Comparison of ENCODE assay signal across 14 cellular contexts in genomic region chr9:109771084-109771483, GRCh38. TPM values are rescaled to one million over a fixed set of nuclear protein-coding genes. Genes with fewer than 3 reads are reported as not detected.
A peak's percentile ranks its signal among the peaks of the same experiment; 100 is the strongest.
DNase-seq lines count a peak whose midpoint lies in the region; FAIRE-seq and TF ChIP-seq lines count a peak whose summit lies in the region.
"Had no signal": no experiment of that assay in that cellular context is flagged by ENCODE, and none has a peak within 500 bp of the region (broad histone marks: within the 10 kb centered on the region; RNA-seq: fewer than 3 reads in every experiment).

No MANE protein-coding gene starts in this region.

- CTCF ChIA-PET in H1 (lab: Charles Lee; ENCODE audit: partially characterized antibody) = interaction anchor here (1.0 to 2.4 kb wide), 3 partner anchors 20 to 98 kb away, joined by 3 to 8 read pairs (median 3); no protein-coding TSS in a partner anchor

- H3K23ac ChIP-seq in H1 (ENCODE audit: insufficient read length) = no peak overlapping the region

- no peak; a peak in 1 of 3 replicates for TF ChIP-seq EP300 in H1 (IDR thresholded peaks at IDR 0.05; ENCODE audit: borderline replicate concordance in 1 of 2, low read depth in 2 of 2, low read length in 2 of 2)

- POLR2A ChIA-PET in H1 (lab: Charles Lee; ENCODE audit: partially characterized antibody) = interaction anchor here (1.0 to 1.3 kb wide), 2 partner anchors 9 to 10 kb away, joined by 3 to 6 read pairs; partner anchors contain the start of gene PALM2AKAP2

- H3K79me2 ChIP-seq in H1 (ENCODE audit: control insufficient read depth in 1 of 2, insufficient read depth in 2 of 2, low read length in 2 of 2) = no peaks in the 10 kb centered on the region

- H2BK15ac ChIP-seq in H1 (ENCODE audit: low read length) = no peak overlapping the region

- no peak overlapping the region for H3K14ac ChIP-seq in H1 (ENCODE audit: insufficient read length)

- H2AK5ac ChIP-seq in H1 (ENCODE audit: low read depth, low read length) = 0 out of 2 replicates have a peak overlapping the region, but pooled peaks have one; percentile 15

- H4K20me1 ChIP-seq in H1 (replicated peaks in 1 of 2; ENCODE audit: control insufficient read depth in 1 of 2, insufficient read depth in 2 of 2, low read length in 2 of 2) = no peaks in the 10 kb centered on the region

- H4K91ac ChIP-seq in H1 (replicated peaks; ENCODE audit: insufficient read length, low read length) = no peak overlapping the region

- H3K18ac ChIP-seq in H1 (ENCODE audit: extremely low read depth, low read length) = peak overlapping the region; percentile 40; the same call in 1 of the 2 replicates

- no peak overlapping the region for H3K56ac ChIP-seq in H1 (replicated peaks; ENCODE audit: insufficient read length, low read depth, low read length)

- TF ChIP-seq CTCF in AG10803 (conservative IDR thresholded peaks at IDR 0.05; ENCODE audit: low read length) (no peak), H1 (IDR thresholded peaks at IDR 0.05; ENCODE audit: control extremely low read depth in 1 of 3, insufficient read depth in 1 of 3, low read depth in 1 of 3, low read length in 3 of 3) (no peak)

- H2BK20ac ChIP-seq in H1 (ENCODE audit: low read length) = no peak overlapping the region

- no peaks in the 10 kb centered on the region for H3K79me1 ChIP-seq in H1 (ENCODE audit: low read depth, low read length)

- H3K4me2 ChIP-seq in H1 (ENCODE audit: insufficient read depth in 1 of 2, low read depth in 2 of 2, low read length in 2 of 2) = 0 out of 4 replicates have a peak overlapping the region, but pooled peaks of 1 of the 2 experiments have one; percentile 6

- no peak for TF ChIP-seq RAD21 in H1 (IDR thresholded peaks at IDR 0.05 in 1 of 2, conservative IDR thresholded peaks at IDR 0.05 in 1 of 2; ENCODE audit: low read depth in 2 of 2, low read length in 2 of 2)

- peak; percentile 95 for DNase-seq in AG10803 (ENCODE audit: low read depth)
- peak; percentile 88 for DNase-seq in LHCN-M2 (ENCODE audit: low read depth)
- peak in 1 of 2 experiments; percentile 63 for DNase-seq in H1 (ENCODE audit: low read depth in 1 of 2, low spot score in 2 of 2)
- DNase-seq in NCI-H1930 (lab: John Stamatoyannopoulos, UW) = no peak
- no peak for DNase-seq in 8988T
- no peak for DNase-seq in DMS 273 (lab: John Stamatoyannopoulos, UW; ENCODE audit: unreplicated experiment)
- DNase-seq in anterior cingulate cortex (lab: John Stamatoyannopoulos, UW) = no peak
- DNase-seq: CD4-positive, CD25-positive, alpha-beta regulatory T cell; natural killer cell; NCI-H2107; stimulated activated CD4-positive, alpha-beta T cell treated with anti-CD3 and anti-CD28 coated beads, Interleukin-15, amount 100 ng/mL, for 24 hours had no signal

- H3K9ac ChIP-seq in H1 (replicated peaks in 1 of 4; ENCODE audit: extremely low read depth in 1 of 4, low read depth in 3 of 4, low read length in 3 of 4) = no peak overlapping the region

- H3K9me3 ChIP-seq in H1 (ENCODE audit: insufficient read depth in 2 of 2, low read depth in 1 of 2, low read length in 1 of 2) (no peaks in the 10 kb centered on the region), mesodermal cell (ENCODE audit: control insufficient read depth, low read length) (no peaks in the 10 kb centered on the region)
- H3K9me3 ChIP-seq: vagina had no signal

- H2BK12ac ChIP-seq in H1 (ENCODE audit: low read depth, low read length) = no peak overlapping the region

- H4K5ac ChIP-seq in H1 (ENCODE audit: insufficient read length, low read depth, low read length) = no peak overlapping the region

- no peak overlapping the region for H3K4ac ChIP-seq in H1 (replicated peaks; ENCODE audit: insufficient read length, low read depth, low read length)

- peaks cover 3% of the 10 kb centered on the region; the same call in 1 of the 2 replicates for H3K23me2 ChIP-seq in H1 (ENCODE audit: low read depth, low read length)

- H2BK120ac ChIP-seq in H1 (replicated peaks; ENCODE audit: low read depth, low read length) = no peak overlapping the region

- H2BK5ac ChIP-seq in H1 (ENCODE audit: low read depth, low read length) = no peak overlapping the region

- H3K27ac ChIP-seq in H1 (ENCODE audit: low read depth, low read length) = no peak overlapping the region
- peak overlapping the region; percentile 90 for H3K27ac ChIP-seq in mesodermal cell (ENCODE audit: low read depth, low read length, severe bottlenecking)
- H3K27ac ChIP-seq: vagina had no signal

- no peaks in the 10 kb centered on the region; a peak in 1 of 7 replicates for H3K27me3 ChIP-seq in H1 (replicated peaks in 1 of 4; ENCODE audit: control insufficient read depth in 3 of 4, extremely low read depth in 1 of 4, insufficient read depth in 3 of 4, low read length in 3 of 4)
- H3K27me3 ChIP-seq: vagina had no signal

- H3K36me3 ChIP-seq in H1 (ENCODE audit: control insufficient read depth in 2 of 4, insufficient read depth in 4 of 4, low read length in 3 of 4) = no peaks in the 10 kb centered on the region
- no peaks in the 10 kb centered on the region for H3K36me3 ChIP-seq in mesodermal cell (ENCODE audit: control insufficient read depth, insufficient read depth, low read length)
- H3K36me3 ChIP-seq: vagina had no signal

- H3K4me3 ChIP-seq in AG10803 (ENCODE audit: low read length) = no peak overlapping the region
- no peak overlapping the region for H3K4me3 ChIP-seq in H1 (ENCODE audit: extremely low read depth in 1 of 4, insufficient read depth in 2 of 4, low read depth in 3 of 4, low read length in 4 of 4)
- H3K4me3 ChIP-seq in mesodermal cell (ENCODE audit: extremely low read depth, insufficient read depth, low read length, poor library complexity, severe bottlenecking) = no peak overlapping the region
- H3K4me3 ChIP-seq: K562, vagina had no signal

- FAIRE-seq in H1 (lab: Jason Lieb, UNC) = no peak
- FAIRE-seq: K562 had no signal

- H4K8ac ChIP-seq in H1 (ENCODE audit: extremely low read depth, insufficient read depth, low read length) = no peak overlapping the region

- no peak for TF ChIP-seq POLR2A in H1 (IDR thresholded peaks at IDR 0.05; ENCODE audit: control extremely low read depth in 1 of 2, low read depth in 2 of 2, low read length in 2 of 2)

- H3K4me1 ChIP-seq in H1 (replicated peaks in 1 of 4; ENCODE audit: control insufficient read depth in 3 of 4, insufficient read depth in 4 of 4, low read length in 3 of 4) = peaks cover 4 to 20% (median 12%) of the 10 kb centered on the region in 4 experiments
- peaks cover 39% of the 10 kb centered on the region for H3K4me1 ChIP-seq in mesodermal cell (ENCODE audit: control insufficient read depth, insufficient read depth, low read length, poor library complexity, severe bottlenecking)
- H3K4me1 ChIP-seq: vagina had no signal

- WGBS in H1 (ENCODE audit: extremely low coverage in 1 of 2, insufficient coverage in 1 of 2, insufficient read length in 1 of 2, insufficient replicate concordance in 2 of 2, low coverage in 1 of 2, low lambda C conversion rate in 2 of 2, missing lambda C conversion rate in 1 of 2), 2 experiments = 54% methylated on average over 2 of the region's 2 CpGs; no CpG with 5 or more reads in 1 of the 2 experiments
- WGBS in mesodermal cell (ENCODE audit: insufficient coverage in 2 of 2), 2 experiments = 11 to 47% methylated on average over 1 to 2 of the region's 2 CpGs

- no peak overlapping the region for H2AFZ ChIP-seq in H1 (ENCODE audit: low read length)

TF ChIP-seq in H1, 55 proteins besides CTCF, POLR2A, EP300 and RAD21:
- TF ChIP-seq, protein P1, sequence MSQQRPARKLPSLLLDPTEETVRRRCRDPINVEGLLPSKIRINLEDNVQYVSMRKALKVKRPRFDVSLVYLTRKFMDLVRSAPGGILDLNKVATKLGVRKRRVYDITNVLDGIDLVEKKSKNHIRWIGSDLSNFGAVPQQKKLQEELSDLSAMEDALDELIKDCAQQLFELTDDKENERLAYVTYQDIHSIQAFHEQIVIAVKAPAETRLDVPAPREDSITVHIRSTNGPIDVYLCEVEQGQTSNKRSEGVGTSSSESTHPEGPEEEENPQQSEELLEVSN (IDR thresholded peaks at IDR 0.05) = no peak
- TF ChIP-seq SRF (IDR thresholded peaks at IDR 0.05; ENCODE audit: low read depth, low read length) = peak; percentile 58; the same call in 1 of the 2 replicates
- no peak for TF ChIP-seq ZNF274 (IDR thresholded peaks at IDR 0.05; ENCODE audit: borderline replicate concordance, extremely low read depth, low read length)
- no peak for TF ChIP-seq KDM1A (IDR thresholded peaks at IDR 0.05; ENCODE audit: borderline replicate concordance, low read length)
- TF ChIP-seq TEAD4 (IDR thresholded peaks at IDR 0.05; ENCODE audit: low read depth, low read length) = peak; percentile 92
- TF ChIP-seq CHD1 (IDR thresholded peaks at IDR 0.05; ENCODE audit: low read depth, low read length) = no peak
- no peak for TF ChIP-seq RBBP5 (IDR thresholded peaks at IDR 0.05; ENCODE audit: borderline replicate concordance, low read depth, low read length)
- 0 out of 2 replicates have a peak, but pooled peaks have one; percentile 20 for TF ChIP-seq SP1 (IDR thresholded peaks at IDR 0.05; ENCODE audit: low read depth, low read length)
- 0 out of 2 replicates have a peak, but pooled peaks have one; percentile 20 for TF ChIP-seq MAFK (IDR thresholded peaks at IDR 0.05; ENCODE audit: low read depth, low read length)
- TF ChIP-seq MAX (IDR thresholded peaks at IDR 0.05) = no peak
- TF ChIP-seq EGR1 (IDR thresholded peaks at IDR 0.05; ENCODE audit: borderline replicate concordance, low read depth, low read length) = no peak
TF ChIP-seq in H1: peak in this region for 4.

RNA-seq across cellular contexts. Expression of gene PALM2AKAP2, which starts 8.9 kb away (rescaled TPM):
- 15.8 and 16.5 TPM in 2 replicates for total RNA-seq in LHCN-M2 (2014; rRNA removed)
- polyA plus RNA-seq in LHCN-M2 (2012) = 10.6 TPM
- 11.8 and 20.5 TPM in 2 replicates for total RNA-seq in H1 (2021; fragmentation: NEBNext Ultra II Directional; extraction: Animal tissue kit (Norgen Biotek cat#: 25700))
- 0.38 and 0.85 TPM in 2 replicates for polyA plus RNA-seq in H1 (2011; rRNA removed)
- 1.5 TPM for polyA plus RNA-seq in H1 (2011; cell fraction: cytosol; rRNA removed)
- 2.2 TPM for polyA plus RNA-seq in H1 (2011; cell fraction: nucleus; rRNA removed)
- polyA plus RNA-seq in H1 (2012, experiment 1 of 2) = 3.1 to 5.2 TPM (median 3.5 TPM) in 4 replicates
- 0.20 TPM for polyA plus RNA-seq in H1 (2012, experiment 2 of 2)
- polyA plus RNA-seq in H1 (2013, experiment 1 of 2) = 4.2 TPM
- polyA plus RNA-seq in H1 (2013, experiment 2 of 2) = 4.7 TPM
- 2.1 and 2.5 TPM in 2 replicates for polyA minus RNA-seq in H1 (2011; rRNA and poly(A)+ RNA removed)
- 3.1 TPM for polyA minus RNA-seq in H1 (2011; cell fraction: cytosol; rRNA and poly(A)+ RNA removed)
- 1.5 TPM for polyA minus RNA-seq in H1 (2011; cell fraction: nucleus; rRNA and poly(A)+ RNA removed)
- polyA plus RNA-seq in mesodermal cell (2013, experiment 1 of 2) = 15.0 TPM
- 15.5 TPM for polyA plus RNA-seq in mesodermal cell (2013, experiment 2 of 2)
- total RNA-seq: K562, natural killer cell had no signal
- polyA plus RNA-seq: K562 had no signal

Comparison
In these comparisons a context has a peak if more than half of its experiments do, and no peak if none do; other contexts are left out.
1. DNase-seq: peak in AG10803 (single experiment) and LHCN-M2 (single experiment); none in NCI-H1930 (0 of 2), 8988T (single experiment), DMS 273 (single experiment) and anterior cingulate cortex (0 of 58).